1 cellular context compared by ENCODE assay signal in the genomic region with DNA sequence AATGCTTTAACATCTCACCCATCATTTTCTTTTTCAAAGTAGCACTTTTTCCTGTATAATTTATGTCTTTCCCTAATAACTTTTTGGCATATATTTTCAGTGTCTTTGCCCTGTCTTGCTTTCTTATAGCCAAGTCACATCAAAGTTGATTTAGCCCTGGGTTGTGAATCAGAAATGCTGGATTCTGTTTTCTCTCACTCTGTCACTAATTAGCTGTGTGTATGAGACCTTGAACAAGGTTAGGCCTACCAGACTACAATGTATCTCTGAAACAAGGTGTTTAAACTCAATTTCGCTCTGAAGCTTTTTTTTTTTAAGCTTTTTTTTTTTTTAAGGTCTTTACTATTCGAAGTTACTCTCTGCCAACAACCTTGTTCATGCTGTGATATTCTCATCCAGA.
TF ChIP-seq lines count a peak whose summit lies in the region.

No MANE protein-coding gene starts in this region.

TF ChIP-seq in GM12878, 131 proteins besides CTCF, POLR2A, EP300 and RAD21 (continued from another document):
- TF ChIP-seq, protein P1, sequence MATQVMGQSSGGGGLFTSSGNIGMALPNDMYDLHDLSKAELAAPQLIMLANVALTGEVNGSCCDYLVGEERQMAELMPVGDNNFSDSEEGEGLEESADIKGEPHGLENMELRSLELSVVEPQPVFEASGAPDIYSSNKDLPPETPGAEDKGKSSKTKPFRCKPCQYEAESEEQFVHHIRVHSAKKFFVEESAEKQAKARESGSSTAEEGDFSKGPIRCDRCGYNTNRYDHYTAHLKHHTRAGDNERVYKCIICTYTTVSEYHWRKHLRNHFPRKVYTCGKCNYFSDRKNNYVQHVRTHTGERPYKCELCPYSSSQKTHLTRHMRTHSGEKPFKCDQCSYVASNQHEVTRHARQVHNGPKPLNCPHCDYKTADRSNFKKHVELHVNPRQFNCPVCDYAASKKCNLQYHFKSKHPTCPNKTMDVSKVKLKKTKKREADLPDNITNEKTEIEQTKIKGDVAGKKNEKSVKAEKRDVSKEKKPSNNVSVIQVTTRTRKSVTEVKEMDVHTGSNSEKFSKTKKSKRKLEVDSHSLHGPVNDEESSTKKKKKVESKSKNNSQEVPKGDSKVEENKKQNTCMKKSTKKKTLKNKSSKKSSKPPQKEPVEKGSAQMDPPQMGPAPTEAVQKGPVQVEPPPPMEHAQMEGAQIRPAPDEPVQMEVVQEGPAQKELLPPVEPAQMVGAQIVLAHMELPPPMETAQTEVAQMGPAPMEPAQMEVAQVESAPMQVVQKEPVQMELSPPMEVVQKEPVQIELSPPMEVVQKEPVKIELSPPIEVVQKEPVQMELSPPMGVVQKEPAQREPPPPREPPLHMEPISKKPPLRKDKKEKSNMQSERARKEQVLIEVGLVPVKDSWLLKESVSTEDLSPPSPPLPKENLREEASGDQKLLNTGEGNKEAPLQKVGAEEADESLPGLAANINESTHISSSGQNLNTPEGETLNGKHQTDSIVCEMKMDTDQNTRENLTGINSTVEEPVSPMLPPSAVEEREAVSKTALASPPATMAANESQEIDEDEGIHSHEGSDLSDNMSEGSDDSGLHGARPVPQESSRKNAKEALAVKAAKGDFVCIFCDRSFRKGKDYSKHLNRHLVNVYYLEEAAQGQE (IDR thresholded peaks at IDR 0.05; ENCODE audit: low read depth, low read length) = no peak
- no peak for TF ChIP-seq HCFC1 (IDR thresholded peaks at IDR 0.05; ENCODE audit: low read length)
- no peak for TF ChIP-seq CBX3 (IDR thresholded peaks at IDR 0.05; ENCODE audit: borderline replicate concordance, low read depth)
- TF ChIP-seq BMI1 (IDR thresholded peaks at IDR 0.05; ENCODE audit: borderline replicate concordance) = no peak
- TF ChIP-seq MEF2B (IDR thresholded peaks at IDR 0.05; ENCODE audit: partially characterized antibody, poor library complexity, severe bottlenecking) = no peak
- no peak for TF ChIP-seq POLR2AphosphoS2 (IDR thresholded peaks at IDR 0.05; ENCODE audit: low read depth, low read length)
- TF ChIP-seq YBX1 (IDR thresholded peaks at IDR 0.05) = no peak
- no peak for TF ChIP-seq HDAC2 (IDR thresholded peaks at IDR 0.05)
- no peak for TF ChIP-seq RUNX3 (IDR thresholded peaks at IDR 0.05; ENCODE audit: low read length)
- TF ChIP-seq CBFB (IDR thresholded peaks at IDR 0.05; ENCODE audit: low read depth) = no peak
